7 cellular contexts compared by ENCODE assay signal in the genomic region with DNA sequence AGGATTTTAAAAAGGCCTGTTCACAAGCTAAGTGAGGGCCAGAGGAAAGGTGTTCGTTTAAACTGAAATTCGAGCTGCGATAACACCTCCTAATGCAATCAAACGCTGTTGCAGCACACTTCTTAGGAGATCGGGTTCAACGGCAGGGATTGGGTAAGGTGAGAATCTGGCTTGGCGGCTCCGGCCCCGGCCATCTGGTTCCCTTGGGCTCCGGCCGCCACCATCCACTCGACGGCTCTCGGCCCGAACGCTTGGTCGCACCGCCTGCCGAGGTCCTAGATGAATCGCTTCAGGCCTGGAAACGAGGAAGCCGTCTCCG. TPM values are rescaled to one million over a fixed set of nuclear protein-coding genes. Genes with fewer than 3 reads are reported as not detected.
DNase-seq lines count a peak whose midpoint lies in the region; ATAC-seq and TF ChIP-seq lines count a peak whose summit lies in the region.

No MANE protein-coding gene starts in this region.

- no peak for TF ChIP-seq CTCF in HEK293 (tag by site-specific recombination; IDR thresholded peaks at IDR 0.05)
- TF ChIP-seq CTCF in hepatocyte (IDR thresholded peaks at IDR 0.05; ENCODE audit: poor library complexity) = no peak

- peaks cover 15% of the 10 kb centered on the region for H4K20me1 ChIP-seq in hepatocyte (ENCODE audit: insufficient read depth, poor library complexity, severe bottlenecking)

- no peaks in the 10 kb centered on the region for H3K27me3 Mint-ChIP-seq in activated naive CD4-positive, alpha-beta T cell treated with anti-CD3 and anti-CD28 coated beads, Interleukin-2, amount 50 U/mL, for 24 hours

- peaks cover 54% of the 10 kb centered on the region for H3K79me2 ChIP-seq in hepatocyte

- ATAC-seq in GM18498 (IDR thresholded peaks at IDR 0.05; ENCODE audit: unreplicated experiment) = peak; percentile 38

- peak overlapping the region; percentile 68 for H3K4me3 ChIP-seq in HEK293 (ENCODE audit: low read depth, low read length)
- peak overlapping the region; percentile 31 for H3K4me3 ChIP-seq in hepatocyte
- peak overlapping the region; percentile 83 for H3K4me3 ChIP-seq in skeletal muscle satellite cell (ENCODE audit: low read length)

- POLR2A ChIA-PET in HEK293 (lab: Yijun Ruan, JAX) = interaction anchor here (1.0 kb wide), 1 partner anchor 48 kb away, joined by 3 read pairs; no protein-coding TSS in a partner anchor

- no peaks in the 10 kb centered on the region for H3K27me3 ChIP-seq in hepatocyte
- H3K27me3 ChIP-seq in skeletal muscle satellite cell (ENCODE audit: control insufficient read depth, insufficient read depth, low read length) = no peaks in the 10 kb centered on the region

- peak overlapping the region; percentile 46 for H2AFZ ChIP-seq in hepatocyte

- CTCF ChIA-PET in HEK293 (lab: Yijun Ruan, JAX) = no interaction called here

- no peaks in the 10 kb centered on the region for H3K9me3 Mint-ChIP-seq in activated naive CD4-positive, alpha-beta T cell treated with anti-CD3 and anti-CD28 coated beads, Interleukin-2, amount 50 U/mL, for 24 hours

- H3K4me2 ChIP-seq in hepatocyte (peak overlapping the region; percentile 79), skeletal muscle satellite cell (ENCODE audit: low read length) (peak overlapping the region; percentile 90)

- peak; percentile 28 for DNase-seq in NCI-H1105 (lab: John Stamatoyannopoulos, UW)
- no peak for DNase-seq in hepatocyte (ENCODE audit: low spot score)
- no peak for DNase-seq in GOT3 (lab: John Stamatoyannopoulos, UW)

- H3K9me3 ChIP-seq in HEK293 (ENCODE audit: control insufficient read depth, insufficient read depth, low read depth, low read length) (no peaks in the 10 kb centered on the region), hepatocyte (ENCODE audit: low read depth) (no peaks in the 10 kb centered on the region), skeletal muscle satellite cell (replicated peaks; ENCODE audit: low read length) (no peaks in the 10 kb centered on the region)

- peak overlapping the region; percentile 97 for H3K9ac ChIP-seq in skeletal muscle satellite cell (ENCODE audit: low read depth, low read length)

- peaks cover 16% of the 10 kb centered on the region for H3K36me3 Mint-ChIP-seq in activated naive CD4-positive, alpha-beta T cell treated with anti-CD3 and anti-CD28 coated beads, Interleukin-2, amount 50 U/mL, for 24 hours

- no peaks in the 10 kb centered on the region for H3K9me2 ChIP-seq in hepatocyte (replicated peaks; ENCODE audit: insufficient read depth)

- H3K4me1 ChIP-seq in HEK293 (ENCODE audit: control insufficient read depth, insufficient read depth, low read length) (no peaks in the 10 kb centered on the region; the same call in 1 of the 2 replicates), hepatocyte (ENCODE audit: insufficient read depth) (peaks cover 15% of the 10 kb centered on the region), skeletal muscle satellite cell (ENCODE audit: control insufficient read depth, insufficient read depth, low read length) (peaks cover 28% of the 10 kb centered on the region)

- H3K36me3 ChIP-seq in HEK293 (ENCODE audit: control insufficient read depth in 2 of 2, insufficient read depth in 1 of 2, low read length in 2 of 2) (peaks cover 0 to 19% of the 10 kb centered on the region in 2 experiments; a peak in 1 of 3 replicates), hepatocyte (replicated peaks; ENCODE audit: insufficient read depth, low read depth) (no peaks in the 10 kb centered on the region), skeletal muscle satellite cell (ENCODE audit: insufficient read depth, low read length) (peaks cover 19% of the 10 kb centered on the region)

- under 1% methylated on average over 23 of the region's 23 CpGs for WGBS in hepatocyte (ENCODE audit: low lambda C conversion rate, missing lambda C conversion rate)

- peak overlapping the region; percentile 97 for H3K4me3 Mint-ChIP-seq in activated naive CD4-positive, alpha-beta T cell treated with anti-CD3 and anti-CD28 coated beads, Interleukin-2, amount 50 U/mL, for 24 hours

- H3K27ac Mint-ChIP-seq in activated naive CD4-positive, alpha-beta T cell treated with anti-CD3 and anti-CD28 coated beads, Interleukin-2, amount 50 U/mL, for 24 hours = peak overlapping the region; percentile 99

- H3K4me1 Mint-ChIP-seq in activated naive CD4-positive, alpha-beta T cell treated with anti-CD3 and anti-CD28 coated beads, Interleukin-2, amount 50 U/mL, for 24 hours = peaks cover 64% of the 10 kb centered on the region

- H3K27ac ChIP-seq in HEK293 (ENCODE audit: extremely low read depth, low read depth, low read length) (peak overlapping the region; percentile 93), hepatocyte (peak overlapping the region; percentile 99)

TF ChIP-seq in HEK293, 187 proteins besides CTCF, POLR2A, EP300 and RAD21:
- TF ChIP-seq ZNF670 (tag by site-specific recombination; IDR thresholded peaks at IDR 0.05; ENCODE audit: low read depth) (no peak), RBAK (tag by site-specific recombination; IDR thresholded peaks at IDR 0.05) (no peak), ZNF777 (tag by site-specific recombination; IDR thresholded peaks at IDR 0.05; ENCODE audit: borderline replicate concordance) (peak; percentile 77; the same call in 1 of the 2 replicates), ZBTB17 (tag by site-specific recombination; IDR thresholded peaks at IDR 0.05) (peak; percentile 97; the same call in 1 of the 2 replicates), ZNF560 (tag by site-specific recombination; IDR thresholded peaks at IDR 0.05; ENCODE audit: borderline replicate concordance) (no peak), ZNF324 (tag by site-specific recombination; IDR thresholded peaks at IDR 0.05) (peak; percentile 56; the same call in 1 of the 2 replicates), ZSCAN23 (tag by site-specific recombination; IDR thresholded peaks at IDR 0.05) (0 out of 2 replicates have a peak, but pooled peaks have one; percentile 52), ZNF530 (tag by site-specific recombination; IDR thresholded peaks at IDR 0.05; ENCODE audit: low read depth) (no peak), ZFP69B (tag by site-specific recombination; IDR thresholded peaks at IDR 0.05) (0 out of 2 replicates have a peak, but pooled peaks have one; percentile 35), ZNF23 (tag by site-specific recombination; IDR thresholded peaks at IDR 0.05; ENCODE audit: borderline replicate concordance) (no peak), ZNF768 (tag by site-specific recombination; IDR thresholded peaks at IDR 0.05) (no peak), TCF7L2 (IDR thresholded peaks at IDR 0.05; ENCODE audit: borderline replicate concordance, low read depth, low read length) (no peak), SCRT2 (tag by site-specific recombination; IDR thresholded peaks at IDR 0.05) (0 out of 2 replicates have a peak, but pooled peaks have one; percentile 29), ZNF664 (tag by site-specific recombination; IDR thresholded peaks at IDR 0.05) (no peak), ZNF513 (tag by site-specific recombination; IDR thresholded peaks at IDR 0.05) (no peak)
- TF ChIP-seq, protein P1, sequence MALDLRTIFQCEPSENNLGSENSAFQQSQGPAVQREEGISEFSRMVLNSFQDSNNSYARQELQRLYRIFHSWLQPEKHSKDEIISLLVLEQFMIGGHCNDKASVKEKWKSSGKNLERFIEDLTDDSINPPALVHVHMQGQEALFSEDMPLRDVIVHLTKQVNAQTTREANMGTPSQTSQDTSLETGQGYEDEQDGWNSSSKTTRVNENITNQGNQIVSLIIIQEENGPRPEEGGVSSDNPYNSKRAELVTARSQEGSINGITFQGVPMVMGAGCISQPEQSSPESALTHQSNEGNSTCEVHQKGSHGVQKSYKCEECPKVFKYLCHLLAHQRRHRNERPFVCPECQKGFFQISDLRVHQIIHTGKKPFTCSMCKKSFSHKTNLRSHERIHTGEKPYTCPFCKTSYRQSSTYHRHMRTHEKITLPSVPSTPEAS (tag by site-specific recombination; IDR thresholded peaks at IDR 0.05) = no peak
- TF ChIP-seq, protein P2, sequence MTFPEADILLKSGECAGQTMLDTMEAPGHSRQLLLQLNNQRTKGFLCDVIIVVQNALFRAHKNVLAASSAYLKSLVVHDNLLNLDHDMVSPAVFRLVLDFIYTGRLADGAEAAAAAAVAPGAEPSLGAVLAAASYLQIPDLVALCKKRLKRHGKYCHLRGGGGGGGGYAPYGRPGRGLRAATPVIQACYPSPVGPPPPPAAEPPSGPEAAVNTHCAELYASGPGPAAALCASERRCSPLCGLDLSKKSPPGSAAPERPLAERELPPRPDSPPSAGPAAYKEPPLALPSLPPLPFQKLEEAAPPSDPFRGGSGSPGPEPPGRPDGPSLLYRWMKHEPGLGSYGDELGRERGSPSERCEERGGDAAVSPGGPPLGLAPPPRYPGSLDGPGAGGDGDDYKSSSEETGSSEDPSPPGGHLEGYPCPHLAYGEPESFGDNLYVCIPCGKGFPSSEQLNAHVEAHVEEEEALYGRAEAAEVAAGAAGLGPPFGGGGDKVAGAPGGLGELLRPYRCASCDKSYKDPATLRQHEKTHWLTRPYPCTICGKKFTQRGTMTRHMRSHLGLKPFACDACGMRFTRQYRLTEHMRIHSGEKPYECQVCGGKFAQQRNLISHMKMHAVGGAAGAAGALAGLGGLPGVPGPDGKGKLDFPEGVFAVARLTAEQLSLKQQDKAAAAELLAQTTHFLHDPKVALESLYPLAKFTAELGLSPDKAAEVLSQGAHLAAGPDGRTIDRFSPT (tag by site-specific recombination; IDR thresholded peaks at IDR 0.05) = no peak

RNA-seq across cellular contexts. Expression of gene C11orf71, which starts 0.4 kb away (rescaled TPM):
- 8.1 and 9.4 TPM in 2 replicates for total RNA-seq in hepatocyte
- 6.4 and 10.2 TPM in 2 replicates for polyA plus RNA-seq in hepatocyte
- total RNA-seq in skeletal muscle satellite cell (2012; rRNA removed) = 3.0 and 3.3 TPM in 2 replicates

RNA-seq across cellular contexts. Expression of gene RBM7, which starts 0.6 kb away (rescaled TPM):
- total RNA-seq in hepatocyte = 49.2 and 53.8 TPM in 2 replicates
- polyA plus RNA-seq in hepatocyte = 36.2 and 38.2 TPM in 2 replicates
- 25.1 and 26.1 TPM in 2 replicates for total RNA-seq in skeletal muscle satellite cell (2012; rRNA removed)

RNA-seq across cellular contexts. Expression of gene REXO2, which starts 39.4 kb away (rescaled TPM):
- total RNA-seq in hepatocyte = 84.4 and 124 TPM in 2 replicates
- 160 and 187 TPM in 2 replicates for polyA plus RNA-seq in hepatocyte
- total RNA-seq in skeletal muscle satellite cell (2012; rRNA removed) = 89.1 and 125 TPM in 2 replicates

Comparison
In these comparisons a context has a peak if more than half of its experiments do, and no peak if none do; other contexts are left out.
1. H3K4me3 ChIP-seq: peak in every context shown above with its lines; median percentile 83 in skeletal muscle satellite cell; 68 in HEK293; 31 in hepatocyte.